ENCODE assay signal across 1 cellular context in genomic region chr9:5437254-5438216, GRCh38.
TF ChIP-seq lines count a peak whose summit lies in the region.

A gene with protein sequence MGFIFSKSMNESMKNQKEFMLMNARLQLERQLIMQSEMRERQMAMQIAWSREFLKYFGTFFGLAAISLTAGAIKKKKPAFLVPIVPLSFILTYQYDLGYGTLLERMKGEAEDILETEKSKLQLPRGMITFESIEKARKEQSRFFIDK (minus strand): TSS chr9:5437925. CDS start chr9:5431977, 5,948 bp downstream.

TF ChIP-seq in K562, 482 proteins besides CTCF, POLR2A, EP300 and RAD21 (continued from another document):
- TF ChIP-seq CREM (IDR thresholded peaks at IDR 0.05; ENCODE audit: low read depth) (peak; percentile 42), NR2C2 (CRISPR knock-in tag; IDR thresholded peaks at IDR 0.05) (peak; percentile 83), NR2C2 (tag; IDR thresholded peaks at IDR 0.05) (peak; percentile 91), ZNF24 (IDR thresholded peaks at IDR 0.05) (no peak), FOSL1 (tag; conservative IDR thresholded peaks at IDR 0.05) (no peak)
- TF ChIP-seq, protein P1, sequence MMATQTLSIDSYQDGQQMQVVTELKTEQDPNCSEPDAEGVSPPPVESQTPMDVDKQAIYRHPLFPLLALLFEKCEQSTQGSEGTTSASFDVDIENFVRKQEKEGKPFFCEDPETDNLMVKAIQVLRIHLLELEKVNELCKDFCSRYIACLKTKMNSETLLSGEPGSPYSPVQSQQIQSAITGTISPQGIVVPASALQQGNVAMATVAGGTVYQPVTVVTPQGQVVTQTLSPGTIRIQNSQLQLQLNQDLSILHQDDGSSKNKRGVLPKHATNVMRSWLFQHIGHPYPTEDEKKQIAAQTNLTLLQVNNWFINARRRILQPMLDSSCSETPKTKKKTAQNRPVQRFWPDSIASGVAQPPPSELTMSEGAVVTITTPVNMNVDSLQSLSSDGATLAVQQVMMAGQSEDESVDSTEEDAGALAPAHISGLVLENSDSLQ (IDR thresholded peaks at IDR 0.05): peak; percentile 56; the same call in 1 of the 2 replicates
